Comparison of ENCODE assay signal across 36 cellular contexts in genomic region chr12:49944046-49944445, GRCh38. TPM values are rescaled to one million over a fixed set of nuclear protein-coding genes. Genes with fewer than 3 reads are reported as not detected.
DNase-seq lines count a peak whose midpoint lies in the region; ATAC-seq, FAIRE-seq and TF ChIP-seq lines count a peak whose summit lies in the region.
"Had no signal": no experiment of that assay in that cellular context is flagged by ENCODE, and none has a peak within 500 bp of the region (broad histone marks: within the 10 kb centered on the region; RNA-seq: fewer than 3 reads in every experiment).

No MANE protein-coding gene starts in this region.

- no peak overlapping the region for H3K27ac ChIP-seq in BLaER1
- H3K27ac ChIP-seq in CD4-positive, alpha-beta T cell (ENCODE audit: low read depth, low read length) = no peak overlapping the region
- peak overlapping the region; percentile 67 for H3K27ac ChIP-seq in neutrophil
- H3K27ac ChIP-seq: dorsolateral prefrontal cortex, pancreas, right atrium auricular region, stomach, thyroid gland, VCaP had no signal

- H3K36me3 ChIP-seq in BLaER1 = no peaks in the 10 kb centered on the region
- H3K36me3 ChIP-seq in bronchial epithelial cell (ENCODE audit: control insufficient read depth, insufficient read depth, low read length) = no peaks in the 10 kb centered on the region
- H3K36me3 ChIP-seq in neutrophil = no peaks in the 10 kb centered on the region
- H3K36me3 ChIP-seq: adrenal gland, gastroesophageal sphincter, pancreas, right atrium auricular region, stomach, thyroid gland had no signal

- TF ChIP-seq CTCF in CD4-positive, alpha-beta T cell (IDR thresholded peaks at IDR 0.05) = no peak
- TF ChIP-seq CTCF in bronchial epithelial cell (IDR thresholded peaks at IDR 0.05; ENCODE audit: insufficient read depth, low read length, severe bottlenecking) = no peak
- no peak for TF ChIP-seq CTCF in neutrophil (IDR thresholded peaks at IDR 0.05)

- H3K9me3 ChIP-seq in BLaER1 = no peaks in the 10 kb centered on the region
- H3K9me3 ChIP-seq in CD4-positive, alpha-beta T cell (ENCODE audit: control insufficient read depth, low read length) = no peaks in the 10 kb centered on the region
- no peaks in the 10 kb centered on the region for H3K9me3 ChIP-seq in neutrophil
- H3K9me3 ChIP-seq: adrenal gland, gastroesophageal sphincter, pancreas, right atrium auricular region, stomach, thyroid gland had no signal

- H3K27me3 Mint-ChIP-seq in CD4-positive, alpha-beta T cell = no peaks in the 10 kb centered on the region

- ATAC-seq in CD4-positive, alpha-beta T cell (ENCODE audit: poor library complexity) = no peak
- ATAC-seq in GM21576 (IDR thresholded peaks at IDR 0.05; ENCODE audit: unreplicated experiment) = no peak
- ATAC-seq in HG03135 (IDR thresholded peaks at IDR 0.05; ENCODE audit: unreplicated experiment) = no peak
- ATAC-seq: gastroesophageal sphincter, HCT116, pancreas had no signal

- FAIRE-seq in bronchial epithelial cell (lab: Jason Lieb, UNC) = peak; percentile 91
- FAIRE-seq: pancreas had no signal

- H3K4me2 ChIP-seq in BLaER1 = peak overlapping the region; percentile 4; the same call in 1 of the 2 replicates
- H3K4me2 ChIP-seq: smooth muscle cell had no signal

- H3K4me1 ChIP-seq in BLaER1 (peaks cover 41% of the 10 kb centered on the region), neutrophil (ENCODE audit: control insufficient read depth in 1 of 2, insufficient read depth in 1 of 2, low read depth in 1 of 2, low read length in 1 of 2) (peaks cover 42 to 46% of the 10 kb centered on the region in 2 experiments)

- CTCF ChIA-PET in CD4-positive, alpha-beta T cell (lab: Charles Lee) = no interaction called here

- no peak overlapping the region for H3K9ac ChIP-seq in BLaER1

- peak overlapping the region; percentile 57 for H3K27ac Mint-ChIP-seq in CD4-positive, alpha-beta T cell
- H3K27ac Mint-ChIP-seq: nephron progenitor cell had no signal

- H3K9me3 Mint-ChIP-seq in CD4-positive, alpha-beta T cell = no peaks in the 10 kb centered on the region
- H3K9me3 Mint-ChIP-seq: nephron progenitor cell had no signal

- H3K4me3 ChIP-seq in BLaER1 (no peak overlapping the region), bronchial epithelial cell (ENCODE audit: low read depth, low read length) (no peak overlapping the region), neutrophil (ENCODE audit: low read depth in 1 of 2, low read length in 1 of 2) (no peak overlapping the region)
- H3K4me3 ChIP-seq: adrenal gland, dorsolateral prefrontal cortex, gastroesophageal sphincter, lung, pancreas, right atrium auricular region, smooth muscle cell, stomach, thyroid gland had no signal

- no peaks in the 10 kb centered on the region for H3K36me3 Mint-ChIP-seq in CD4-positive, alpha-beta T cell (ENCODE audit: low read depth)

- H3K4me3 Mint-ChIP-seq in CD4-positive, alpha-beta T cell = peak overlapping the region; percentile 44
- H3K4me3 Mint-ChIP-seq: nephron progenitor cell had no signal

- intact Hi-C loops in CD4-positive, alpha-beta T cell (cut with DNase I, micrococcal nuclease) = no loop called here

- no peaks in the 10 kb centered on the region for H4K20me1 ChIP-seq in BLaER1

- H3K4me1 Mint-ChIP-seq in CD4-positive, alpha-beta T cell (ENCODE audit: low read depth) = peaks cover 30% of the 10 kb centered on the region

- DNase-seq in CD4-positive, alpha-beta T cell = no peak
- DNase-seq in bronchial epithelial cell (ENCODE audit: low read depth) (no peak), NCI-H446 treated with DMSO at 0.1 percent for 48 hours (lab: John Stamatoyannopoulos, UW) (no peak)
- DNase-seq: activated CD4-positive, alpha-beta T cell treated with anti-CD3 and anti-CD28 coated beads for 48 hours; adrenal gland; C1 segment of cervical spinal cord; Calu3; cerebellar nuclear complex; DMS79; GDM1; IMR-90; kidney glomerular epithelial cell; NCI-H146; NCI-H2107; NCI-H82; nephron progenitor cell; pancreas; stimulated activated CD4-positive, alpha-beta T cell treated with anti-CD3 and anti-CD28 coated beads, Interleukin-2, amount 100 ng/mL, for 24 hours; stimulated activated CD8-positive, alpha-beta memory T cell treated with anti-CD3 and anti-CD28 coated beads, Interleukin-4, amount 100 ng/mL, for 48 hours; stomach; T-helper 9 cell; thyroid gland had no signal

- POLR2A ChIA-PET in CD4-positive, alpha-beta T cell (lab: Charles Lee) = no interaction called here

- H3K27me3 ChIP-seq in BLaER1 = no peaks in the 10 kb centered on the region
- H3K27me3 ChIP-seq in CD4-positive, alpha-beta T cell (ENCODE audit: control insufficient read depth, insufficient read depth, low read length) = no peaks in the 10 kb centered on the region
- no peaks in the 10 kb centered on the region for H3K27me3 ChIP-seq in bronchial epithelial cell (ENCODE audit: control insufficient read depth, insufficient read depth, low read length)
- H3K27me3 ChIP-seq in neutrophil = peaks cover 35% of the 10 kb centered on the region
- H3K27me3 ChIP-seq: adrenal gland, dorsolateral prefrontal cortex, gastroesophageal sphincter, pancreas, right atrium auricular region, stomach, thyroid gland had no signal

RNA-seq across cellular contexts. Expression of gene AQP2, which starts 6.5 kb away (rescaled TPM):
- not detected for total RNA-seq in CD4-positive, alpha-beta T cell
- not detected in 2 replicates for total RNA-seq in bronchial epithelial cell
- total RNA-seq: activated CD8-positive, alpha-beta memory T cell treated with anti-CD3 and anti-CD28 coated beads for 36 hours; Calu3; dorsolateral prefrontal cortex; fibroblast of lung; IMR-90; lung; mucosa of gallbladder had no signal

RNA-seq across cellular contexts. Expression of gene AQP5, which starts 17.6 kb away (rescaled TPM):
- total RNA-seq in CD4-positive, alpha-beta T cell = not detected
- 1.3 and 9.9 TPM in 2 replicates for total RNA-seq in bronchial epithelial cell
- total RNA-seq: activated CD8-positive, alpha-beta memory T cell treated with anti-CD3 and anti-CD28 coated beads for 36 hours; fibroblast of lung; IMR-90; smooth muscle cell had no signal

RNA-seq across cellular contexts. Expression of gene AQP6, which starts 28.7 kb away (rescaled TPM):
- not detected for total RNA-seq in CD4-positive, alpha-beta T cell
- total RNA-seq in bronchial epithelial cell = under 0.01 TPM in 1 of 2 replicates, not detected in the other
- total RNA-seq: activated CD8-positive, alpha-beta memory T cell treated with anti-CD3 and anti-CD28 coated beads for 36 hours; gastroesophageal sphincter; IMR-90; smooth muscle cell; thyroid gland had no signal

RNA-seq across cellular contexts. Expression of gene FAIM2, which starts 40.3 kb away (rescaled TPM):
- not detected for total RNA-seq in CD4-positive, alpha-beta T cell
- 0.53 TPM in 1 of 2 replicates, not detected in the other for total RNA-seq in bronchial epithelial cell
- total RNA-seq: Calu3 had no signal
